Comparison of ENCODE assay signal across 20 cellular contexts in genomic region chr10:24691113-24691512, GRCh38. TPM values are rescaled to one million over a fixed set of nuclear protein-coding genes. Genes with fewer than 3 reads are reported as not detected.
DNase-seq lines count a peak whose midpoint lies in the region; ATAC-seq and TF ChIP-seq lines count a peak whose summit lies in the region.
"Had no signal": no experiment of that assay in that cellular context is flagged by ENCODE, and none has a peak within 500 bp of the region (broad histone marks: within the 10 kb centered on the region; RNA-seq: fewer than 3 reads in every experiment).

No MANE protein-coding gene starts in this region.

- H3K27ac ChIP-seq in right lobe of liver = no peak overlapping the region
- H3K27ac ChIP-seq in thoracic aorta = peak overlapping the region; percentile 4 to 82
- no peak overlapping the region for H3K27ac ChIP-seq in spleen
- H3K27ac ChIP-seq: BLaER1 treated with 17β-estradiol and CSF1 and Interleukin-3, amounts not matched to agents 10 nM and 100 nM; pancreas; upper lobe of left lung had no signal

- H3K4me1 ChIP-seq in adipocyte (ENCODE audit: control insufficient read depth, insufficient read depth, low read length) (peaks cover 16% of the 10 kb centered on the region), right lobe of liver (no peaks in the 10 kb centered on the region), thoracic aorta (ENCODE audit: control insufficient read depth in 1 of 2, low read depth in 2 of 2) (peaks cover 27 to 28% of the 10 kb centered on the region in 2 donors), spleen (no peaks in the 10 kb centered on the region)

- peak; percentile 35 for DNase-seq in adipocyte (ENCODE audit: low read depth)
- DNase-seq in fibroblast of peridontal ligament (ENCODE audit: extremely low read depth) = peak; percentile 89
- DNase-seq in right lobe of liver = no peak
- no peak for DNase-seq in thoracic aorta (ENCODE audit: low spot score)
- no peak for DNase-seq in spleen
- DNase-seq in medulla oblongata (ENCODE audit: extremely low spot score) = no peak
- DNase-seq in KG1 (lab: John Stamatoyannopoulos, UW) = no peak
- DNase-seq: activated naive CD4-positive, alpha-beta T cell; dermis blood vessel endothelial cell; hippocampal formation; MV-4-11; NCI-H2029 treated with DMSO at 0.1 percent for 48 hours; NCI-H526; pancreas; PC-3; T1000; upper lobe of left lung had no signal

- peak; percentile 11 to 49 (median 26) for ATAC-seq in right lobe of liver
- no peak for ATAC-seq in thoracic aorta (ENCODE audit: insufficient number of reproducible peaks, low FRiP score, low read depth)
- no peak for ATAC-seq in HG03432 (IDR thresholded peaks at IDR 0.05; ENCODE audit: unreplicated experiment)
- ATAC-seq: PC-3; stimulated activated memory B cell treated with anti-CD40 and anti-IgM and Interleukin-4, amounts not matched to agents 10 μg/mL and 1 μg/mL and 100 μg/mL, for 72 hours had no signal

- H3K36me3 ChIP-seq in adipocyte (ENCODE audit: control insufficient read depth, insufficient read depth, low read length, severe bottlenecking) (no peaks in the 10 kb centered on the region), right lobe of liver (no peaks in the 10 kb centered on the region), thoracic aorta (no peaks in the 10 kb centered on the region), spleen (no peaks in the 10 kb centered on the region)
- H3K36me3 ChIP-seq: pancreas, upper lobe of left lung had no signal

- TF ChIP-seq POLR2A in right lobe of liver (IDR thresholded peaks at IDR 0.05) (no peak), spleen (IDR thresholded peaks at IDR 0.05) (no peak)

- H3K4me3 ChIP-seq in adipocyte (ENCODE audit: low read length) = no peak overlapping the region
- H3K4me3 ChIP-seq in right lobe of liver = no peak overlapping the region
- peak overlapping the region; percentile 40 for H3K4me3 ChIP-seq in thoracic aorta
- no peak overlapping the region for H3K4me3 ChIP-seq in spleen
- H3K4me3 ChIP-seq: BLaER1 treated with 17β-estradiol and CSF1 and Interleukin-3, amounts not matched to agents 10 nM and 100 nM; pancreas; upper lobe of left lung had no signal

- TF ChIP-seq CTCF in right lobe of liver (IDR thresholded peaks at IDR 0.05) = no peak
- no peak for TF ChIP-seq CTCF in thoracic aorta (IDR thresholded peaks at IDR 0.05)
- no peak for TF ChIP-seq CTCF in spleen (IDR thresholded peaks at IDR 0.05 in 8 of 11, conservative IDR thresholded peaks at IDR 0.05 in 3 of 11)

- no peaks in the 10 kb centered on the region for H3K9me3 ChIP-seq in adipocyte (ENCODE audit: control insufficient read depth, low read length)
- H3K9me3 ChIP-seq in right lobe of liver = no peaks in the 10 kb centered on the region
- no peaks in the 10 kb centered on the region for H3K9me3 ChIP-seq in thoracic aorta
- no peaks in the 10 kb centered on the region for H3K9me3 ChIP-seq in spleen
- H3K9me3 ChIP-seq: pancreas, upper lobe of left lung had no signal

- intact Hi-C loops in right lobe of liver (cut with DNase I) (no loop called here), spleen (cut with DNase I; ENCODE audit: low total_unique reads) (no loop called here)

- no peak overlapping the region for H3K9ac ChIP-seq in adipocyte (ENCODE audit: low read length)
- H3K9ac ChIP-seq: BLaER1 treated with 17β-estradiol and CSF1 and Interleukin-3, amounts not matched to agents 10 nM and 100 nM had no signal

- H3K27me3 ChIP-seq in adipocyte (replicated peaks; ENCODE audit: control insufficient read depth, insufficient read depth, low read length) (no peaks in the 10 kb centered on the region), right lobe of liver (no peaks in the 10 kb centered on the region), thoracic aorta (replicated peaks; ENCODE audit: insufficient read depth) (no peaks in the 10 kb centered on the region), spleen (replicated peaks in 1 of 7) (no peaks in the 10 kb centered on the region)
- H3K27me3 ChIP-seq: BLaER1 treated with 17β-estradiol and CSF1 and Interleukin-3, amounts not matched to agents 10 nM and 100 nM; pancreas; upper lobe of left lung had no signal

- WGBS in right lobe of liver (ENCODE audit: insufficient coverage, low coverage, low lambda C conversion rate, missing lambda C conversion rate) = 83% methylated on average over 3 of the region's 4 CpGs
- WGBS in spleen, 5 donors = 82 to 90% (median 86%) methylated on average over 4 of the region's 4 CpGs

RNA-seq across cellular contexts. Expression of gene ARHGAP21, which starts 32.6 kb away (rescaled TPM):
- total RNA-seq in right lobe of liver = 10 to 100 TPM; 27.6 to 47.1 (median 31.0) TPM
- total RNA-seq in thoracic aorta = 100 to 1,000 TPM in 1 of 2 donors, 10 to 100 TPM in 1; 95.6 to 101 TPM
- total RNA-seq in spleen = 10 to 100 TPM; 32.8 to 60.9 (median 47.5) TPM
- polyA plus RNA-seq in spleen = 1 to 10 TPM; 6.0 to 8.6 (median 7.6) TPM

Comparison
In these comparisons a context has a peak if more than half of its experiments do, and no peak if none do; other contexts are left out.
1. DNase-seq: peak in adipocyte (single experiment) and fibroblast of peridontal ligament (single experiment); none in right lobe of liver (0 of 3), thoracic aorta (single experiment), spleen (single experiment), medulla oblongata (single experiment) and KG1 (single experiment).
2. ATAC-seq: peak in right lobe of liver (4 of 4); none in thoracic aorta (single experiment) and HG03432 (single experiment).
3. H3K27ac ChIP-seq: peak in thoracic aorta (2 of 2); none in right lobe of liver (0 of 3) and spleen (0 of 8).